ENCODE assay signal across 16 cellular contexts in genomic region chr2:201262718-201263117, GRCh38. TPM values are rescaled to one million over a fixed set of nuclear protein-coding genes. Genes with fewer than 3 reads are reported as not detected.
DNase-seq lines count a peak whose midpoint lies in the region; ATAC-seq, FAIRE-seq and TF ChIP-seq lines count a peak whose summit lies in the region.
"Had no signal": no experiment of that assay in that cellular context is flagged by ENCODE, and none has a peak within 500 bp of the region (broad histone marks: within the 10 kb centered on the region; RNA-seq: fewer than 3 reads in every experiment).

No MANE protein-coding gene starts in this region.

- H3K36me3 Mint-ChIP-seq in T-helper 1 cell treated with Interleukin-12 subunit alpha and Interleukin-12 subunit beta and Interleukin-4 antibody, amounts not matched to agents 30 μg/mL and 1 μg/mL, for 36 hours (ENCODE audit: low read depth): peaks cover 38% of the 10 kb centered on the region
- H3K36me3 Mint-ChIP-seq in immature natural killer cell: peaks cover 13 to 20% (median 17%) of the 10 kb centered on the region in 3 donors

- no peaks in the 10 kb centered on the region for H3K9me3 Mint-ChIP-seq in T-helper 1 cell treated with Interleukin-12 subunit alpha and Interleukin-12 subunit beta and Interleukin-4 antibody, amounts not matched to agents 30 μg/mL and 1 μg/mL, for 36 hours
- H3K9me3 Mint-ChIP-seq in immature natural killer cell: no peaks in the 10 kb centered on the region

- peak overlapping the region; percentile 81 for H3K4me3 Mint-ChIP-seq in T-helper 1 cell treated with Interleukin-12 subunit alpha and Interleukin-12 subunit beta and Interleukin-4 antibody, amounts not matched to agents 30 μg/mL and 1 μg/mL, for 36 hours
- peak overlapping the region; percentile 88 to 100 (median 93) for H3K4me3 Mint-ChIP-seq in immature natural killer cell
- H3K4me3 Mint-ChIP-seq: neural crest cell had no signal

- no peaks in the 10 kb centered on the region for H3K27me3 Mint-ChIP-seq in T-helper 1 cell treated with Interleukin-12 subunit alpha and Interleukin-12 subunit beta and Interleukin-4 antibody, amounts not matched to agents 30 μg/mL and 1 μg/mL, for 36 hours (ENCODE audit: low read depth)
- peaks cover 25 to 29% (median 28%) of the 10 kb centered on the region in 3 donors for H3K27me3 Mint-ChIP-seq in immature natural killer cell (ENCODE audit: low read depth in 3 of 3)

- TF ChIP-seq CTCF in GM20000 (IDR thresholded peaks at IDR 0.05; ENCODE audit: extremely low read depth, missing control alignments): no peak
- TF ChIP-seq CTCF in D721Med (IDR thresholded peaks at IDR 0.05; ENCODE audit: insufficient read depth, missing control alignments): no peak

- H3K4me1 Mint-ChIP-seq in T-helper 1 cell treated with Interleukin-12 subunit alpha and Interleukin-12 subunit beta and Interleukin-4 antibody, amounts not matched to agents 30 μg/mL and 1 μg/mL, for 36 hours (ENCODE audit: low read depth): peaks cover 60% of the 10 kb centered on the region
- H3K4me1 Mint-ChIP-seq in immature natural killer cell: peaks cover 84 to 93% of the 10 kb centered on the region in 2 donors

- FAIRE-seq in H54 (lab: Jason Lieb, UNC): no peak
- no peak for FAIRE-seq in D721Med (lab: Jason Lieb, UNC)

- H3K27ac Mint-ChIP-seq in T-helper 1 cell treated with Interleukin-12 subunit alpha and Interleukin-12 subunit beta and Interleukin-4 antibody, amounts not matched to agents 30 μg/mL and 1 μg/mL, for 36 hours: peak overlapping the region; percentile 88
- peak overlapping the region; percentile 85 to 97 (median 94) for H3K27ac Mint-ChIP-seq in immature natural killer cell

- no peak for ATAC-seq in HG02571 (IDR thresholded peaks at IDR 0.05; ENCODE audit: unreplicated experiment)

- TF ChIP-seq POLR2A in H54 (IDR thresholded peaks at IDR 0.05; ENCODE audit: low read depth, low read length): no peak

- DNase-seq in stimulated activated CD4-positive, alpha-beta T cell treated with anti-CD3 and anti-CD28 coated beads, Interleukin-1b, Interleukin-23, amount 100 ng/mL, for 48 hours: peak; percentile 45
- DNase-seq in stimulated activated CD4-positive, alpha-beta T cell treated with anti-CD3 and anti-CD28 coated beads, Interleukin-12 subunit alpha, Interleukin-12 subunit beta, amount 100 ng/mL, for 4 hours: no peak
- DNase-seq in immature natural killer cell (no peak), GM20000 (ENCODE audit: low spot score) (no peak), H54 (ENCODE audit: insufficient read length, low spot score) (no peak), D721Med (ENCODE audit: insufficient read length, low spot score) (no peak)
- DNase-seq: amniotic stem cell, BE2C, dermis blood vessel endothelial cell, GF-D8, kidney, MG63, NCI-H524 had no signal

RNA-seq across cellular contexts. Expression of gene CASP8, which starts 2.4 kb away (rescaled TPM):
- polyA plus RNA-seq in immature natural killer cell: 100 to 1,000 TPM in 1 of 3 donors, 10 to 100 TPM in 2; 20.2 to 116 (median 28.0) TPM
